19 cellular contexts compared by ENCODE assay signal in the genomic region with DNA sequence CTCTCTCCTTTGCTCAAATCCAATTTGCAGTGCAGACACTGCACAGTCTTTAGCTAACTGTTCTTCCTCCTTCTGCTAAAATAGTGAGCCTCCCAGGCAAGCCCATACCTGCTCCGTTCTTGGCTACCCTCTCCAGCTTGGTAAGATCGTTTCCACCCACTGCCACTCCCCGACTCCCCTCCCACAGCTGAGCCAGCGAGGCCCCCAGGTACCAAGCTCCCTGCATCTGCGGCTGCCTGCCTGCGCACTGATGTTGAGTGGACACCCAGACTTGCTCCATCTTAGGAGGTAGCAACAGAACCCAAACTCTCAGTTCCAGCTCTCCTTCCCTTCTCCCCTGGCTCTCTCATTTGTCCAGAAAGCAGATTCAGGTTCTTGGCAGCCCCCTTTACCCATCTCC.
"Had no signal": no experiment of that assay in that cellular context is flagged by ENCODE, and none has a peak within 500 bp of the region (broad histone marks: within the 10 kb centered on the region; RNA-seq: fewer than 3 reads in every experiment).

No MANE protein-coding gene starts in this region.

- DNase-seq: activated CD4-positive, alpha-beta T cell treated with anti-CD3 and anti-CD28 coated beads, Interleukin-2, amount 10 ng/mL, durations not matched to agents 24 days and 14 days; activated CD4-positive, CD25-positive, alpha-beta regulatory T cell; activated CD8-positive, alpha-beta T cell treated with anti-CD3 and anti-CD28 coated beads, Interleukin-2, amount 10 ng/mL, durations not matched to agents 7 days and 5 days; activated naive CD4-positive, alpha-beta T cell treated with anti-CD3 and anti-CD28 coated beads for 36 hours; activated naive CD8-positive, alpha-beta T cell treated with anti-CD3 and anti-CD28 coated beads, Interleukin-2, amount 50 U/mL, for 24 hours; glutamatergic neuron; mucosa of descending colon; naive thymus-derived CD4-positive, alpha-beta T cell; nucleus accumbens; right cardiac atrium; stimulated activated CD4-positive, alpha-beta T cell treated with anti-CD3 and anti-CD28 coated beads, Interleukin-4, amount 100 ng/mL, for 4 hours; trophoblast cell had no signal

- H3K36me3 ChIP-seq: cardiac muscle cell, prostate gland, suprapubic skin had no signal

- H3K4me3 ChIP-seq: cardiac muscle cell, coronary artery, lung, mucosa of descending colon, prostate gland, skin epidermis, suprapubic skin had no signal

- H3K9me3 ChIP-seq: mucosa of descending colon, prostate gland, suprapubic skin had no signal

- H3K27me3 ChIP-seq: cardiac muscle cell, foreskin keratinocyte, suprapubic skin had no signal

- ATAC-seq: activated CD8-positive, alpha-beta T cell treated with anti-CD3 and anti-CD28 coated beads, Interleukin-2, amount 10 ng/mL, durations not matched to agents 7 days and 5 days; activated naive CD8-positive, alpha-beta T cell treated with anti-CD3 and anti-CD28 coated beads, Interleukin-2, amount 50 U/mL, for 24 hours; foreskin keratinocyte; mucosa of descending colon; naive thymus-derived CD4-positive, alpha-beta T cell; right cardiac atrium had no signal

- H3K27ac ChIP-seq: cardiac muscle cell, coronary artery, foreskin keratinocyte, prostate gland, skin epidermis, suprapubic skin had no signal
